9 cellular contexts compared by ENCODE assay signal in the genomic region with DNA sequence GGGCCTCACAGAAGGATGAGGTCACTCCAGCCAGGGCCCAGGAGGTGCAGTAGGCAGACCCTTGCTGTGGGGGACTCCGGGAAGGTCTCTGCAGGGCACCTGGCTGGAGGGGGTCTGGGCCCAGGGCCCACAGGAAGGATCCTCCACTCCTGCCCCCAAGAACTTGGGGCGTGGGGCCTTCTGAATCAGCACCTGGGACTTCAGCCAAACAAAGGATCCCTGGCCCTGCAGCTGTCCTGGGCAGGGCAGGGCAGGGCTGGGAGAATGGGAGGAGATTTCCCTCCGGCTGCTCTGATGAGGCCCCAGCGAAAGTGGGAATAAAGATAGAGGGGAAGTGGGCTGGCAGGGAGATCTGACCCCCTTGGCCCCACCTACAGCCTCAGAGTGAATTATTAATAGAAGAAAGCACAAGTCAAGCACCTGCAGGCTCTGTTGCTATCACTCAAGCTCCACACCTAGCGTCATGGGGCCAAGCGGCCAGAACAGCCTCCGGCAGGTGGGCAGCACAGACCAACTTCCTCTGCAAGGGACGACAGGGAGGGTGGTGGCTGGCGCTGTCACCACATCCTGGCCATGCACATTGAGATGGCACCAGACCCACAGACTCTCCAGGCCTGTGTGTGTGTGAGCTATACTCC.
A peak's percentile ranks its signal among the peaks of the same experiment; 100 is the strongest.
DNase-seq lines count a peak whose midpoint lies in the region; ATAC-seq and TF ChIP-seq lines count a peak whose summit lies in the region.
"Had no signal": no experiment of that assay in that cellular context is flagged by ENCODE, and none has a peak within 500 bp of the region (broad histone marks: within the 10 kb centered on the region; RNA-seq: fewer than 3 reads in every experiment).

No MANE protein-coding gene starts in this region.

- H3K36me3 Mint-ChIP-seq in type B pancreatic cell, result peaks cover 7% of the 10 kb centered on the region

- H3K4me3 ChIP-seq in A673 (ENCODE audit: low read depth, low read length, poor library complexity, severe bottlenecking), result no peak overlapping the region

- no peaks in the 10 kb centered on the region for H3K4me1 ChIP-seq in A673 (ENCODE audit: insufficient read depth, low read length, poor library complexity, severe bottlenecking)

- no peak overlapping the region for H3K27ac ChIP-seq in A673 (ENCODE audit: low read depth, low read length, poor library complexity, severe bottlenecking)

- DNase-seq in activated CD4-positive, CD25-positive, alpha-beta regulatory T cell treated with anti-CD3 and anti-CD28 coated beads, Interleukin-2, amount 50 U/mL, for 72 hours, result peak; percentile 48
- DNase-seq in glomerular visceral epithelial cell (ENCODE audit: extremely low spot score), result peak; percentile 66
- peak; percentile 53 for DNase-seq in stimulated activated CD8-positive, alpha-beta memory T cell treated with anti-CD3 and anti-CD28 coated beads, Interleukin-4, amount 100 ng/mL, for 48 hours
- no peak for DNase-seq in kidney glomerular epithelial cell (lab: John Stamatoyannopoulos, UW)
- no peak for DNase-seq in DMS 273 treated with DMSO at 0.1 percent for 48 hours (lab: John Stamatoyannopoulos, UW)
- no peak for DNase-seq in A673 (ENCODE audit: low spot score)
- DNase-seq in type B pancreatic cell (ENCODE audit: extremely low spot score, unreplicated experiment), result no peak

- intact Hi-C loops in A673 (cut with micrococcal nuclease; ENCODE audit: unreplicated experiment), result no loop called here

- no peaks in the 10 kb centered on the region for H3K9me3 Mint-ChIP-seq in type B pancreatic cell

- H3K27ac Mint-ChIP-seq in type B pancreatic cell, result no peak overlapping the region

- TF ChIP-seq CTCF in A673 (conservative IDR thresholded peaks at IDR 0.05; ENCODE audit: low read depth, low read length) (no peak), type B pancreatic cell (conservative IDR thresholded peaks at IDR 0.05) (no peak)

- no peaks in the 10 kb centered on the region for H3K27me3 Mint-ChIP-seq in type B pancreatic cell

- H3K36me3 ChIP-seq in A673 (ENCODE audit: insufficient read depth, low read length, poor library complexity, severe bottlenecking), result no peaks in the 10 kb centered on the region

- no peak overlapping the region for H3K4me3 Mint-ChIP-seq in type B pancreatic cell
- H3K4me3 Mint-ChIP-seq: WTC11 had no signal

- no TSS peak for BruUV-seq in A673 (replicated peaks; lab: Mats Ljungman, UMichigan)

- peaks cover 25% of the 10 kb centered on the region for H3K4me1 Mint-ChIP-seq in type B pancreatic cell (ENCODE audit: unreplicated experiment)

- peak; percentile 58 for ATAC-seq in GM21825 (IDR thresholded peaks at IDR 0.05; ENCODE audit: unreplicated experiment)

- POLR2A ChIA-PET in A673 (lab: Charles Lee; ENCODE audit: low non-redundant PET), result no interaction called here

- CTCF ChIA-PET in A673 (lab: Charles Lee), result no interaction called here

- no peaks in the 10 kb centered on the region for H3K27me3 ChIP-seq in A673 (replicated peaks; ENCODE audit: insufficient read depth, low read depth, low read length, poor library complexity)

- no peaks in the 10 kb centered on the region for H3K9me3 ChIP-seq in A673 (ENCODE audit: low read depth, low read length, poor library complexity, severe bottlenecking)

Comparison
In these comparisons a context has a peak if more than half of its experiments do, and no peak if none do; other contexts are left out.
1. DNase-seq: peak in activated CD4-positive, CD25-positive, alpha-beta regulatory T cell treated with anti-CD3 and anti-CD28 coated beads, Interleukin-2, amount 50 U/mL, for 72 hours (single experiment), glomerular visceral epithelial cell (single experiment) and stimulated activated CD8-positive, alpha-beta memory T cell treated with anti-CD3 and anti-CD28 coated beads, Interleukin-4, amount 100 ng/mL, for 48 hours (single experiment); none in kidney glomerular epithelial cell (single experiment), DMS 273 treated with DMSO at 0.1 percent for 48 hours (single experiment), A673 (single experiment) and type B pancreatic cell (single experiment).